8 cellular contexts compared by ENCODE assay signal in genomic region chr1:38860464-38860816, GRCh38. TPM values are rescaled to one million over a fixed set of nuclear protein-coding genes. Genes with fewer than 3 reads are reported as not detected.
DNase-seq lines count a peak whose midpoint lies in the region; ATAC-seq and TF ChIP-seq lines count a peak whose summit lies in the region.

No MANE protein-coding gene starts in this region.

- in situ Hi-C loops in ACHN (cut with HindIII; ENCODE audit: low pct_ligation_motif_present, low pct_unique_long_range_greater_than_20kb, low sequenced_read_pairs) = no loop called here

- ATAC-seq in HG03196 (IDR thresholded peaks at IDR 0.05; ENCODE audit: unreplicated experiment) (no peak), HG03457 (IDR thresholded peaks at IDR 0.05; ENCODE audit: unreplicated experiment) (no peak), HG03469 (IDR thresholded peaks at IDR 0.05; ENCODE audit: unreplicated experiment) (no peak)

- H3K4me3 Mint-ChIP-seq in MCF 10A (ENCODE audit: unreplicated experiment) = peak overlapping the region; percentile 93
- H3K4me3 Mint-ChIP-seq in mesothelial cell of epicardium = peak overlapping the region; percentile 87

- peaks cover 29% of the 10 kb centered on the region for H3K36me3 Mint-ChIP-seq in MCF 10A (ENCODE audit: insufficient read depth, unreplicated experiment)
- H3K36me3 Mint-ChIP-seq in mesothelial cell of epicardium = peaks cover 5% of the 10 kb centered on the region

- no peaks in the 10 kb centered on the region for H3K27me3 ChIP-seq in HUES48 (ENCODE audit: control insufficient read depth, insufficient read depth, low read length)

- POLR2A ChIA-PET in MCF 10A (lab: Yijun Ruan, JAX) = interaction anchor here (1.2 to 7.0 kb wide), 7 partner anchors 12 to 833 kb away, joined by 3 to 76 read pairs (median 4); partner anchors contain the start of genes MYCBP and NDUFS5

- no peaks in the 10 kb centered on the region for H3K9me3 ChIP-seq in HUES48 (ENCODE audit: control insufficient read depth, insufficient read depth, low read length)

- TF ChIP-seq CTCF in MCF 10A (IDR thresholded peaks at IDR 0.05; ENCODE audit: unreplicated experiment) (no peak), mesothelial cell of epicardium (IDR thresholded peaks at IDR 0.05; ENCODE audit: unreplicated experiment) (no peak)

- peak; percentile 7 for DNase-seq in ACHN
- no peak for DNase-seq in MCF 10A (ENCODE audit: unreplicated experiment)
- DNase-seq in mesothelial cell of epicardium (ENCODE audit: low spot score in 2 of 2, unreplicated experiment in 2 of 2) = no peak
- no peak for DNase-seq in kidney tubule cell (ENCODE audit: low spot score)

- peaks cover 17% of the 10 kb centered on the region for H3K4me1 Mint-ChIP-seq in MCF 10A (ENCODE audit: insufficient read depth, unreplicated experiment)
- H3K4me1 Mint-ChIP-seq in mesothelial cell of epicardium = peaks cover 32% of the 10 kb centered on the region

- intact Hi-C loops in MCF 10A (cut with micrococcal nuclease) = no loop called here

- H3K27ac ChIP-seq in HUES48 (ENCODE audit: low read depth, low read length) = no peak overlapping the region

- peak overlapping the region; percentile 66; the same call in 1 of the 2 replicates for H3K9ac ChIP-seq in HUES48 (ENCODE audit: low read depth, low read length)

- H3K27ac Mint-ChIP-seq in MCF 10A (ENCODE audit: low read depth, unreplicated experiment) (peak overlapping the region; percentile 77), mesothelial cell of epicardium (peak overlapping the region; percentile 86)

- H3K4me3 ChIP-seq in HUES48 (ENCODE audit: low read depth, low read length) = peak overlapping the region; percentile 88

- no peaks in the 10 kb centered on the region for H3K9me3 Mint-ChIP-seq in MCF 10A (ENCODE audit: unreplicated experiment)
- H3K9me3 Mint-ChIP-seq in mesothelial cell of epicardium = no peaks in the 10 kb centered on the region

- BruUV-seq in MCF 10A (replicated peaks; lab: Mats Ljungman, UMichigan) = TSS peak; percentile 58

- H3K4me1 ChIP-seq in HUES48 (ENCODE audit: control insufficient read depth, insufficient read depth, low read length) = peaks cover 6% of the 10 kb centered on the region; the same call in 1 of the 2 replicates

- H3K27me3 Mint-ChIP-seq in MCF 10A (ENCODE audit: insufficient read depth, unreplicated experiment) = no peaks in the 10 kb centered on the region
- H3K27me3 Mint-ChIP-seq in mesothelial cell of epicardium (ENCODE audit: low read depth) = no peaks in the 10 kb centered on the region

- CTCF ChIA-PET in MCF 10A (lab: Yijun Ruan, JAX) = interaction anchor here (1.2 kb wide), 1 partner anchor 12 kb away, joined by 3 read pairs; the partner anchor contains the start of gene MYCBP

- H3K36me3 ChIP-seq in HUES48 (ENCODE audit: control insufficient read depth, insufficient read depth, low read length) = peaks cover 51% of the 10 kb centered on the region

RNA-seq across cellular contexts. Expression of gene RRAGC, which starts 0.9 kb away (rescaled TPM):
- total RNA-seq in MCF 10A (2022) = 23.3 and 40.6 TPM in 2 replicates
- 21.1 to 22.5 TPM (median 21.8 TPM) in 3 replicates for total RNA-seq in mesothelial cell of epicardium

RNA-seq across cellular contexts. Expression of gene MYCBP, which starts 12.7 kb away (rescaled TPM):
- total RNA-seq in MCF 10A (2022) (16.1 and 18.9 TPM in 2 replicates), mesothelial cell of epicardium (10.5 to 14.1 TPM (median 12.2 TPM) in 3 replicates)

RNA-seq across cellular contexts. Expression of gene GJA9, which starts 20.9 kb away (rescaled TPM):
- total RNA-seq in MCF 10A (2022) = not detected in 2 replicates
- not detected in 3 replicates for total RNA-seq in mesothelial cell of epicardium
